ENCODE assay signal across 13 cellular contexts in the genomic region with DNA sequence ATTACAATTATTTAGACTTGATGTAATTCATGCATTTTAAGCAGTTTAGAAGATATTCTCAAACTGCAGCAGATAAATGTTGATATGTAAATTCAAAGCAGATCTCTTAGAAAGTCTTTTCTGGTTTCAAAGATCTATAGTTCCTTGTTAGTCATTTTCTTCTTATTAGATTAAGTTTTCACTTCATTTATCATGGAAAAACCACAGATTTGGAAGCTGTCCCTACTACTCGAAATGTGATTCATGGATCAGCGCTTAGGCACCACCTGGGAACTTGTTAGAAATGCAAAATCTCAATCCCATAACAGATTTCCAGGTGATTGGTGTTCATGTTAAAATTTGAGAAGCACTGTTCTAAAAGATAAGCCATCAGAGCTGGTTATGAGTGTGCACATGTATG.
"Had no signal": no experiment of that assay in that cellular context is flagged by ENCODE, and none has a peak within 500 bp of the region (broad histone marks: within the 10 kb centered on the region; RNA-seq: fewer than 3 reads in every experiment).

No MANE protein-coding gene starts in this region.

- H3K36me3 Mint-ChIP-seq: naive thymus-derived CD8-positive, alpha-beta T cell had no signal

- ATAC-seq: heart right ventricle; left lobe of liver; naive thymus-derived CD8-positive, alpha-beta T cell; right cardiac atrium had no signal

- H3K27ac ChIP-seq: heart right ventricle, neutrophil had no signal

- H3K27me3 ChIP-seq: heart right ventricle, neutrophil had no signal

- DNase-seq: heart right ventricle; hypothalamus; islet precursor cell; mammary epithelial cell; naive thymus-derived CD8-positive, alpha-beta T cell; right cardiac atrium; small intestine; stimulated activated CD4-positive, alpha-beta T cell treated with anti-CD3 and anti-CD28 coated beads, Interleukin-12 subunit alpha, Interleukin-12 subunit beta, amount 100 ng/mL, for 4 hours; stimulated activated naive CD4-positive, alpha-beta T cell treated with Interleukin-2 at 50 U/mL for 16 hours; trophoblast cell had no signal

- H3K4me3 Mint-ChIP-seq: dendritic cell treated with granulocyte-macrophage colony-stimulating factor and Interleukin-4, amounts not matched to agents 40 ng/mL and 50 ng/mL, for 4 days; naive thymus-derived CD8-positive, alpha-beta T cell had no signal

- H3K4me3 ChIP-seq: heart right ventricle had no signal

- H3K27ac Mint-ChIP-seq: dendritic cell treated with granulocyte-macrophage colony-stimulating factor and Interleukin-4, amounts not matched to agents 40 ng/mL and 50 ng/mL, for 4 days; naive thymus-derived CD8-positive, alpha-beta T cell had no signal

- H3K9me3 ChIP-seq: neutrophil had no signal

- H3K4me1 ChIP-seq: heart right ventricle had no signal

- H3K4me1 Mint-ChIP-seq: naive thymus-derived CD8-positive, alpha-beta T cell had no signal

- H3K27me3 Mint-ChIP-seq: dendritic cell treated with granulocyte-macrophage colony-stimulating factor and Interleukin-4, amounts not matched to agents 40 ng/mL and 50 ng/mL, for 4 days; naive thymus-derived CD8-positive, alpha-beta T cell had no signal

- H3K36me3 ChIP-seq: heart right ventricle, neutrophil had no signal
